1 cellular context compared by ENCODE assay signal in the genomic region with DNA sequence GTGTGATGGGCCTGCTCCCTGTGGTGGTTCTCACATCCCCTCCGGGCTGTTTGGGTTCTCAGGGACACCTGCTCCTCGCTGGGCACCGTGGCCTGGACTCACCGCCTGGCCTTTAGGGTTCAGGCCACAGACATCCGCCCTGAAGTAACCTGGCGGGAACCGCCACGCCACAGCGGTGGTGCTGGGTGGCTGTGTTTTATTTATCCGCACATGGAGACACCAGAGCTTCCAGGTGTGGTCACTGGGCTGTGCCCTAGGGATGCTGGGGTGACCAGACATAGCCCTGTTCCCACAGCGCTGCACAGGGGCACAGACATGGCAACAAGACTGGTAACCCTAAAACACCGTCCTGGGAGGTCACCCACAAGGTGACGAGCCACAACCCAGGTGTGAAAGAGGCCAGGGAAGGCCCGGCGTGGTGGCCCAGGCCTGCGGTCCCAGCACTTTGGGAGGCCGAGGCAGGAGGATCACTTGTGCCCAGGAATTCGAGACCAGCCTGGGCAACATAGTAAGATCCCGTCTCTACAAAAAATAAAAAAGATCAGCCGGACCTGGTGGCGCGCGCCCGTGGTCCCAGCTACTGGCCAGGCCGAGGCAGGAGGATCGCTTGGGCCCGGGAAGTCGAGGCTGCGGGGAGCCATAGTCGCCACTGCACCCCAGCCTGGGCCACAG.
A peak's percentile ranks its signal among the peaks of the same experiment; 100 is the strongest.
TF ChIP-seq lines count a peak whose summit lies in the region.

No MANE protein-coding gene starts in this region.

TF ChIP-seq in HepG2, 621 proteins besides CTCF, POLR2A, EP300 and RAD21 (continues in another document):
- TF ChIP-seq ZNF83 (CRISPR knock-in tag; IDR thresholded peaks at IDR 0.05; ENCODE audit: borderline replicate concordance) (no peak), PHF21A (CRISPR knock-in tag; IDR thresholded peaks at IDR 0.05) (no peak), ZBTB8A (CRISPR knock-in tag; IDR thresholded peaks at IDR 0.05; ENCODE audit: borderline replicate concordance, low read depth) (no peak), RARG (CRISPR knock-in tag; IDR thresholded peaks at IDR 0.05; ENCODE audit: low read depth) (no peak), CREM (IDR thresholded peaks at IDR 0.05) (no peak), CREM (CRISPR knock-in tag; IDR thresholded peaks at IDR 0.05) (no peak), ZBTB38 (CRISPR knock-in tag; IDR thresholded peaks at IDR 0.05) (0 out of 2 replicates have a peak, but pooled peaks have one; percentile 36), ZMYM3 (CRISPR knock-in tag; IDR thresholded peaks at IDR 0.05) (peak; percentile 74), ZNF30 (CRISPR knock-in tag; IDR thresholded peaks at IDR 0.05) (0 out of 2 replicates have a peak, but pooled peaks have one; percentile 40), ZNF468 (CRISPR knock-in tag; IDR thresholded peaks at IDR 0.05) (no peak), ZNF713 (CRISPR knock-in tag; IDR thresholded peaks at IDR 0.05) (no peak), ASH2L (IDR thresholded peaks at IDR 0.05; ENCODE audit: insufficient read length, low read depth, low read length) (peak; percentile 3), ZNF143 (CRISPR knock-in tag; IDR thresholded peaks at IDR 0.05) (no peak), GTF2F1 (IDR thresholded peaks at IDR 0.05; ENCODE audit: low read length) (no peak), SMYD3 (CRISPR knock-in tag; IDR thresholded peaks at IDR 0.05) (no peak), HNRNPK (IDR thresholded peaks at IDR 0.05; ENCODE audit: low read depth, low read length, poor library complexity, severe bottlenecking) (no peak), ZNF337 (CRISPR knock-in tag; IDR thresholded peaks at IDR 0.05; ENCODE audit: borderline replicate concordance, low read depth) (0 out of 2 replicates have a peak, but pooled peaks have one; percentile 5)
- TF ChIP-seq, protein P1, sequence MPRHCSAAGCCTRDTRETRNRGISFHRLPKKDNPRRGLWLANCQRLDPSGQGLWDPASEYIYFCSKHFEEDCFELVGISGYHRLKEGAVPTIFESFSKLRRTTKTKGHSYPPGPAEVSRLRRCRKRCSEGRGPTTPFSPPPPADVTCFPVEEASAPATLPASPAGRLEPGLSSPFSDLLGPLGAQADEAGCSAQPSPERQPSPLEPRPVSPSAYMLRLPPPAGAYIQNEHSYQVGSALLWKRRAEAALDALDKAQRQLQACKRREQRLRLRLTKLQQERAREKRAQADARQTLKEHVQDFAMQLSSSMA (CRISPR knock-in tag; IDR thresholded peaks at IDR 0.05) = 0 out of 2 replicates have a peak, but pooled peaks have one; percentile 10
- TF ChIP-seq, protein P2, sequence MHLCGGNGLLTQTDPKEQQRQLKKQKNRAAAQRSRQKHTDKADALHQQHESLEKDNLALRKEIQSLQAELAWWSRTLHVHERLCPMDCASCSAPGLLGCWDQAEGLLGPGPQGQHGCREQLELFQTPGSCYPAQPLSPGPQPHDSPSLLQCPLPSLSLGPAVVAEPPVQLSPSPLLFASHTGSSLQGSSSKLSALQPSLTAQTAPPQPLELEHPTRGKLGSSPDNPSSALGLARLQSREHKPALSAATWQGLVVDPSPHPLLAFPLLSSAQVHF (CRISPR knock-in tag; IDR thresholded peaks at IDR 0.05) = no peak
- TF ChIP-seq, protein P3, sequence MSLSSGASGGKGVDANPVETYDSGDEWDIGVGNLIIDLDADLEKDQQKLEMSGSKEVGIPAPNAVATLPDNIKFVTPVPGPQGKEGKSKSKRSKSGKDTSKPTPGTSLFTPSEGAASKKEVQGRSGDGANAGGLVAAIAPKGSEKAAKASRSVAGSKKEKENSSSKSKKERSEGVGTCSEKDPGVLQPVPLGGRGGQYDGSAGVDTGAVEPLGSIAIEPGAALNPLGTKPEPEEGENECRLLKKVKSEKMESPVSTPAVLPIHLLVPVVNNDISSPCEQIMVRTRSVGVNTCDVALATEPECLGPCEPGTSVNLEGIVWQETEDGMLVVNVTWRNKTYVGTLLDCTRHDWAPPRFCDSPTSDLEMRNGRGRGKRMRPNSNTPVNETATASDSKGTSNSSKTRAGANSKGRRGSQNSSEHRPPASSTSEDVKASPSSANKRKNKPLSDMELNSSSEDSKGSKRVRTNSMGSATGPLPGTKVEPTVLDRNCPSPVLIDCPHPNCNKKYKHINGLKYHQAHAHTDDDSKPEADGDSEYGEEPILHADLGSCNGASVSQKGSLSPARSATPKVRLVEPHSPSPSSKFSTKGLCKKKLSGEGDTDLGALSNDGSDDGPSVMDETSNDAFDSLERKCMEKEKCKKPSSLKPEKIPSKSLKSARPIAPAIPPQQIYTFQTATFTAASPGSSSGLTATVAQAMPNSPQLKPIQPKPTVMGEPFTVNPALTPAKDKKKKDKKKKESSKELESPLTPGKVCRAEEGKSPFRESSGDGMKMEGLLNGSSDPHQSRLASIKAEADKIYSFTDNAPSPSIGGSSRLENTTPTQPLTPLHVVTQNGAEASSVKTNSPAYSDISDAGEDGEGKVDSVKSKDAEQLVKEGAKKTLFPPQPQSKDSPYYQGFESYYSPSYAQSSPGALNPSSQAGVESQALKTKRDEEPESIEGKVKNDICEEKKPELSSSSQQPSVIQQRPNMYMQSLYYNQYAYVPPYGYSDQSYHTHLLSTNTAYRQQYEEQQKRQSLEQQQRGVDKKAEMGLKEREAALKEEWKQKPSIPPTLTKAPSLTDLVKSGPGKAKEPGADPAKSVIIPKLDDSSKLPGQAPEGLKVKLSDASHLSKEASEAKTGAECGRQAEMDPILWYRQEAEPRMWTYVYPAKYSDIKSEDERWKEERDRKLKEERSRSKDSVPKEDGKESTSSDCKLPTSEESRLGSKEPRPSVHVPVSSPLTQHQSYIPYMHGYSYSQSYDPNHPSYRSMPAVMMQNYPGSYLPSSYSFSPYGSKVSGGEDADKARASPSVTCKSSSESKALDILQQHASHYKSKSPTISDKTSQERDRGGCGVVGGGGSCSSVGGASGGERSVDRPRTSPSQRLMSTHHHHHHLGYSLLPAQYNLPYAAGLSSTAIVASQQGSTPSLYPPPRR (CRISPR knock-in tag; IDR thresholded peaks at IDR 0.05; ENCODE audit: borderline replicate concordance) = no peak
- TF ChIP-seq, protein P4, sequence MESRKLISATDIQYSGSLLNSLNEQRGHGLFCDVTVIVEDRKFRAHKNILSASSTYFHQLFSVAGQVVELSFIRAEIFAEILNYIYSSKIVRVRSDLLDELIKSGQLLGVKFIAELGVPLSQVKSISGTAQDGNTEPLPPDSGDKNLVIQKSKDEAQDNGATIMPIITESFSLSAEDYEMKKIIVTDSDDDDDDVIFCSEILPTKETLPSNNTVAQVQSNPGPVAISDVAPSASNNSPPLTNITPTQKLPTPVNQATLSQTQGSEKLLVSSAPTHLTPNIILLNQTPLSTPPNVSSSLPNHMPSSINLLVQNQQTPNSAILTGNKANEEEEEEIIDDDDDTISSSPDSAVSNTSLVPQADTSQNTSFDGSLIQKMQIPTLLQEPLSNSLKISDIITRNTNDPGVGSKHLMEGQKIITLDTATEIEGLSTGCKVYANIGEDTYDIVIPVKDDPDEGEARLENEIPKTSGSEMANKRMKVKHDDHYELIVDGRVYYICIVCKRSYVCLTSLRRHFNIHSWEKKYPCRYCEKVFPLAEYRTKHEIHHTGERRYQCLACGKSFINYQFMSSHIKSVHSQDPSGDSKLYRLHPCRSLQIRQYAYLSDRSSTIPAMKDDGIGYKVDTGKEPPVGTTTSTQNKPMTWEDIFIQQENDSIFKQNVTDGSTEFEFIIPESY (CRISPR knock-in tag; IDR thresholded peaks at IDR 0.05) = peak; percentile 74; the same call in 1 of the 2 replicates
- TF ChIP-seq, protein P5, sequence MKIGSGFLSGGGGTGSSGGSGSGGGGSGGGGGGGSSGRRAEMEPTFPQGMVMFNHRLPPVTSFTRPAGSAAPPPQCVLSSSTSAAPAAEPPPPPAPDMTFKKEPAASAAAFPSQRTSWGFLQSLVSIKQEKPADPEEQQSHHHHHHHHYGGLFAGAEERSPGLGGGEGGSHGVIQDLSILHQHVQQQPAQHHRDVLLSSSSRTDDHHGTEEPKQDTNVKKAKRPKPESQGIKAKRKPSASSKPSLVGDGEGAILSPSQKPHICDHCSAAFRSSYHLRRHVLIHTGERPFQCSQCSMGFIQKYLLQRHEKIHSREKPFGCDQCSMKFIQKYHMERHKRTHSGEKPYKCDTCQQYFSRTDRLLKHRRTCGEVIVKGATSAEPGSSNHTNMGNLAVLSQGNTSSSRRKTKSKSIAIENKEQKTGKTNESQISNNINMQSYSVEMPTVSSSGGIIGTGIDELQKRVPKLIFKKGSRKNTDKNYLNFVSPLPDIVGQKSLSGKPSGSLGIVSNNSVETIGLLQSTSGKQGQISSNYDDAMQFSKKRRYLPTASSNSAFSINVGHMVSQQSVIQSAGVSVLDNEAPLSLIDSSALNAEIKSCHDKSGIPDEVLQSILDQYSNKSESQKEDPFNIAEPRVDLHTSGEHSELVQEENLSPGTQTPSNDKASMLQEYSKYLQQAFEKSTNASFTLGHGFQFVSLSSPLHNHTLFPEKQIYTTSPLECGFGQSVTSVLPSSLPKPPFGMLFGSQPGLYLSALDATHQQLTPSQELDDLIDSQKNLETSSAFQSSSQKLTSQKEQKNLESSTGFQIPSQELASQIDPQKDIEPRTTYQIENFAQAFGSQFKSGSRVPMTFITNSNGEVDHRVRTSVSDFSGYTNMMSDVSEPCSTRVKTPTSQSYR (CRISPR knock-in tag; IDR thresholded peaks at IDR 0.05; ENCODE audit: borderline replicate concordance) = no peak
- TF ChIP-seq, protein P6, sequence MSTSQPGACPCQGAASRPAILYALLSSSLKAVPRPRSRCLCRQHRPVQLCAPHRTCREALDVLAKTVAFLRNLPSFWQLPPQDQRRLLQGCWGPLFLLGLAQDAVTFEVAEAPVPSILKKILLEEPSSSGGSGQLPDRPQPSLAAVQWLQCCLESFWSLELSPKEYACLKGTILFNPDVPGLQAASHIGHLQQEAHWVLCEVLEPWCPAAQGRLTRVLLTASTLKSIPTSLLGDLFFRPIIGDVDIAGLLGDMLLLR (CRISPR knock-in tag; IDR thresholded peaks at IDR 0.05) = no peak
- TF ChIP-seq, protein P7, sequence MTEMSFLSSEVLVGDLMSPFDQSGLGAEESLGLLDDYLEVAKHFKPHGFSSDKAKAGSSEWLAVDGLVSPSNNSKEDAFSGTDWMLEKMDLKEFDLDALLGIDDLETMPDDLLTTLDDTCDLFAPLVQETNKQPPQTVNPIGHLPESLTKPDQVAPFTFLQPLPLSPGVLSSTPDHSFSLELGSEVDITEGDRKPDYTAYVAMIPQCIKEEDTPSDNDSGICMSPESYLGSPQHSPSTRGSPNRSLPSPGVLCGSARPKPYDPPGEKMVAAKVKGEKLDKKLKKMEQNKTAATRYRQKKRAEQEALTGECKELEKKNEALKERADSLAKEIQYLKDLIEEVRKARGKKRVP (CRISPR knock-in tag; IDR thresholded peaks at IDR 0.05) = no peak
- TF ChIP-seq, protein P8, sequence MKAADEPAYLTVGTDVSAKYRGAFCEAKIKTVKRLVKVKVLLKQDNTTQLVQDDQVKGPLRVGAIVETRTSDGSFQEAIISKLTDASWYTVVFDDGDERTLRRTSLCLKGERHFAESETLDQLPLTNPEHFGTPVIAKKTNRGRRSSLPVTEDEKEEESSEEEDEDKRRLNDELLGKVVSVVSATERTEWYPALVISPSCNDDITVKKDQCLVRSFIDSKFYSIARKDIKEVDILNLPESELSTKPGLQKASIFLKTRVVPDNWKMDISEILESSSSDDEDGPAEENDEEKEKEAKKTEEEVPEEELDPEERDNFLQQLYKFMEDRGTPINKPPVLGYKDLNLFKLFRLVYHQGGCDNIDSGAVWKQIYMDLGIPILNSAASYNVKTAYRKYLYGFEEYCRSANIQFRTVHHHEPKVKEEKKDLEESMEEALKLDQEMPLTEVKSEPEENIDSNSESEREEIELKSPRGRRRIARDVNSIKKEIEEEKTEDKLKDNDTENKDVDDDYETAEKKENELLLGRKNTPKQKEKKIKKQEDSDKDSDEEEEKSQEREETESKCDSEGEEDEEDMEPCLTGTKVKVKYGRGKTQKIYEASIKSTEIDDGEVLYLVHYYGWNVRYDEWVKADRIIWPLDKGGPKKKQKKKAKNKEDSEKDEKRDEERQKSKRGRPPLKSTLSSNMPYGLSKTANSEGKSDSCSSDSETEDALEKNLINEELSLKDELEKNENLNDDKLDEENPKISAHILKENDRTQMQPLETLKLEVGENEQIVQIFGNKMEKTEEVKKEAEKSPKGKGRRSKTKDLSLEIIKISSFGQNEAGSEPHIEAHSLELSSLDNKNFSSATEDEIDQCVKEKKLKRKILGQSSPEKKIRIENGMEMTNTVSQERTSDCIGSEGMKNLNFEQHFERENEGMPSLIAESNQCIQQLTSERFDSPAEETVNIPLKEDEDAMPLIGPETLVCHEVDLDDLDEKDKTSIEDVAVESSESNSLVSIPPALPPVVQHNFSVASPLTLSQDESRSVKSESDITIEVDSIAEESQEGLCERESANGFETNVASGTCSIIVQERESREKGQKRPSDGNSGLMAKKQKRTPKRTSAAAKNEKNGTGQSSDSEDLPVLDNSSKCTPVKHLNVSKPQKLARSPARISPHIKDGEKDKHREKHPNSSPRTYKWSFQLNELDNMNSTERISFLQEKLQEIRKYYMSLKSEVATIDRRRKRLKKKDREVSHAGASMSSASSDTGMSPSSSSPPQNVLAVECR (CRISPR knock-in tag; IDR thresholded peaks at IDR 0.05; ENCODE audit: borderline replicate concordance) = no peak
- TF ChIP-seq, protein P9, sequence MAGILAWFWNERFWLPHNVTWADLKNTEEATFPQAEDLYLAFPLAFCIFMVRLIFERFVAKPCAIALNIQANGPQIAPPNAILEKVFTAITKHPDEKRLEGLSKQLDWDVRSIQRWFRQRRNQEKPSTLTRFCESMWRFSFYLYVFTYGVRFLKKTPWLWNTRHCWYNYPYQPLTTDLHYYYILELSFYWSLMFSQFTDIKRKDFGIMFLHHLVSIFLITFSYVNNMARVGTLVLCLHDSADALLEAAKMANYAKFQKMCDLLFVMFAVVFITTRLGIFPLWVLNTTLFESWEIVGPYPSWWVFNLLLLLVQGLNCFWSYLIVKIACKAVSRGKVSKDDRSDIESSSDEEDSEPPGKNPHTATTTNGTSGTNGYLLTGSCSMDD (CRISPR knock-in tag; IDR thresholded peaks at IDR 0.05) = no peak
- TF ChIP-seq, protein P10, sequence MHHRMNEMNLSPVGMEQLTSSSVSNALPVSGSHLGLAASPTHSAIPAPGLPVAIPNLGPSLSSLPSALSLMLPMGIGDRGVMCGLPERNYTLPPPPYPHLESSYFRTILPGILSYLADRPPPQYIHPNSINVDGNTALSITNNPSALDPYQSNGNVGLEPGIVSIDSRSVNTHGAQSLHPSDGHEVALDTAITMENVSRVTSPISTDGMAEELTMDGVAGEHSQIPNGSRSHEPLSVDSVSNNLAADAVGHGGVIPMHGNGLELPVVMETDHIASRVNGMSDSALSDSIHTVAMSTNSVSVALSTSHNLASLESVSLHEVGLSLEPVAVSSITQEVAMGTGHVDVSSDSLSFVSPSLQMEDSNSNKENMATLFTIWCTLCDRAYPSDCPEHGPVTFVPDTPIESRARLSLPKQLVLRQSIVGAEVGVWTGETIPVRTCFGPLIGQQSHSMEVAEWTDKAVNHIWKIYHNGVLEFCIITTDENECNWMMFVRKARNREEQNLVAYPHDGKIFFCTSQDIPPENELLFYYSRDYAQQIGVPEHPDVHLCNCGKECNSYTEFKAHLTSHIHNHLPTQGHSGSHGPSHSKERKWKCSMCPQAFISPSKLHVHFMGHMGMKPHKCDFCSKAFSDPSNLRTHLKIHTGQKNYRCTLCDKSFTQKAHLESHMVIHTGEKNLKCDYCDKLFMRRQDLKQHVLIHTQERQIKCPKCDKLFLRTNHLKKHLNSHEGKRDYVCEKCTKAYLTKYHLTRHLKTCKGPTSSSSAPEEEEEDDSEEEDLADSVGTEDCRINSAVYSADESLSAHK (CRISPR knock-in tag; IDR thresholded peaks at IDR 0.05; ENCODE audit: borderline replicate concordance) = no peak
- TF ChIP-seq, protein P11, sequence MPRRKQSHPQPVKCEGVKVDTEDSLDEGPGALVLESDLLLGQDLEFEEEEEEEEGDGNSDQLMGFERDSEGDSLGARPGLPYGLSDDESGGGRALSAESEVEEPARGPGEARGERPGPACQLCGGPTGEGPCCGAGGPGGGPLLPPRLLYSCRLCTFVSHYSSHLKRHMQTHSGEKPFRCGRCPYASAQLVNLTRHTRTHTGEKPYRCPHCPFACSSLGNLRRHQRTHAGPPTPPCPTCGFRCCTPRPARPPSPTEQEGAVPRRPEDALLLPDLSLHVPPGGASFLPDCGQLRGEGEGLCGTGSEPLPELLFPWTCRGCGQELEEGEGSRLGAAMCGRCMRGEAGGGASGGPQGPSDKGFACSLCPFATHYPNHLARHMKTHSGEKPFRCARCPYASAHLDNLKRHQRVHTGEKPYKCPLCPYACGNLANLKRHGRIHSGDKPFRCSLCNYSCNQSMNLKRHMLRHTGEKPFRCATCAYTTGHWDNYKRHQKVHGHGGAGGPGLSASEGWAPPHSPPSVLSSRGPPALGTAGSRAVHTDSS (CRISPR knock-in tag; conservative IDR thresholded peaks at IDR 0.05) = no peak
